ENCODE assay signal across 10 cellular contexts in genomic region chr9:7117676-7118561, GRCh38.
A peak's percentile ranks its signal among the peaks of the same experiment; 100 is the strongest.
DNase-seq lines count a peak whose midpoint lies in the region; ATAC-seq and TF ChIP-seq lines count a peak whose summit lies in the region.
"Had no signal": no experiment of that assay in that cellular context is flagged by ENCODE, and none has a peak within 500 bp of the region (broad histone marks: within the 10 kb centered on the region; RNA-seq: fewer than 3 reads in every experiment).

No MANE protein-coding gene starts in this region.

- CTCF ChIA-PET in activated B cell treated with CpG ODN at 0.5 μM for 24 hours (lab: Charles Lee): interaction anchor here (0.6 kb wide), 1 partner anchor 121 kb away, joined by 3 read pairs; no protein-coding TSS in a partner anchor

- no peaks in the 10 kb centered on the region for H3K4me1 ChIP-seq in SJCRH30

- no peak overlapping the region for H3K27ac ChIP-seq in SJCRH30

- peaks cover 61% of the 10 kb centered on the region for H3K36me3 Mint-ChIP-seq in activated B cell treated with CpG ODN at 0.5 μM for 24 hours (ENCODE audit: low read depth)

- H3K27me3 ChIP-seq in SJCRH30: no peaks in the 10 kb centered on the region

- POLR2A ChIA-PET in activated B cell treated with CpG ODN at 0.5 μM for 24 hours (lab: Charles Lee): interaction anchor here (0.8 to 1.2 kb wide), 2 partner anchors 359 to 360 kb away, joined by 3 to 5 read pairs; partner anchors contain the start of gene KDM4C

- no peak overlapping the region for H3K4me3 Mint-ChIP-seq in activated B cell treated with CpG ODN at 0.5 μM for 24 hours
- H3K4me3 Mint-ChIP-seq: activated naive CD4-positive, alpha-beta T cell treated with anti-CD3 and anti-CD28 coated beads, Interleukin-2, amount 50 U/mL, for 24 hours had no signal

- intact Hi-C loops in activated B cell treated with CpG ODN at 0.5 μM for 24 hours (cut with micrococcal nuclease): loop anchor here (5.0 kb wide), 1 partner anchor 436 kb away; no protein-coding TSS in a partner anchor

- TF ChIP-seq CTCF in activated B cell treated with CpG ODN at 0.5 μM for 24 hours (IDR thresholded peaks at IDR 0.05): no peak

- peak overlapping the region; percentile 62 for H3K27ac Mint-ChIP-seq in activated B cell treated with CpG ODN at 0.5 μM for 24 hours
- H3K27ac Mint-ChIP-seq: activated naive CD4-positive, alpha-beta T cell treated with anti-CD3 and anti-CD28 coated beads, Interleukin-2, amount 50 U/mL, for 24 hours had no signal

- H3K27me3 Mint-ChIP-seq in activated B cell treated with CpG ODN at 0.5 μM for 24 hours: no peaks in the 10 kb centered on the region
- H3K27me3 Mint-ChIP-seq: activated naive CD4-positive, alpha-beta T cell treated with anti-CD3 and anti-CD28 coated beads, Interleukin-2, amount 50 U/mL, for 24 hours had no signal

- H3K36me3 ChIP-seq in SJCRH30: no peaks in the 10 kb centered on the region

- H3K9me3 Mint-ChIP-seq in activated B cell treated with CpG ODN at 0.5 μM for 24 hours: peaks cover 3% of the 10 kb centered on the region
- H3K9me3 Mint-ChIP-seq: activated naive CD4-positive, alpha-beta T cell treated with anti-CD3 and anti-CD28 coated beads, Interleukin-2, amount 50 U/mL, for 24 hours had no signal

- peaks cover 38% of the 10 kb centered on the region for H3K4me1 Mint-ChIP-seq in activated B cell treated with CpG ODN at 0.5 μM for 24 hours

- no peak overlapping the region for H3K4me3 ChIP-seq in SJCRH30

- no peaks in the 10 kb centered on the region for H3K9me3 ChIP-seq in SJCRH30 (replicated peaks)

- ATAC-seq in GM19438 (IDR thresholded peaks at IDR 0.05; ENCODE audit: low read depth, unreplicated experiment) (peak; percentile 66), HG03103 (IDR thresholded peaks at IDR 0.05; ENCODE audit: low read depth, unreplicated experiment) (peak; percentile 67), activated B cell treated with CpG ODN at 0.5 μM for 24 hours (ENCODE audit: low read depth) (peak; percentile 76)

- DNase-seq in COLO668 (lab: John Stamatoyannopoulos, UW; ENCODE audit: unreplicated experiment) (peak; percentile 30), activated B cell treated with CpG ODN at 0.5 μM for 24 hours (no peak), SJCRH30 (no peak)
- no peak for DNase-seq in activated CD4-positive, alpha-beta T cell treated with anti-CD3 and anti-CD28 coated beads, Interleukin-2, amount 50 U/mL, for 48 hours
- DNase-seq in stimulated activated CD4-positive, alpha-beta T cell treated with anti-CD3 and anti-CD28 coated beads, Interleukin-4, amount 100 ng/mL, for 1 hour: no peak
- DNase-seq in activated naive CD4-positive, alpha-beta T cell treated with Interleukin-2 at 50 U/mL for 16 hours: no peak
- DNase-seq: NCI-H524 treated with DMSO at 0.1 percent for 48 hours had no signal
